ENCODE assay signal across 17 cellular contexts in genomic region chr7:55558962-55559920, GRCh38. TPM values are rescaled to one million over a fixed set of nuclear protein-coding genes. Genes with fewer than 3 reads are reported as not detected.
DNase-seq lines count a peak whose midpoint lies in the region; ATAC-seq, FAIRE-seq and TF ChIP-seq lines count a peak whose summit lies in the region.
"Had no signal": no experiment of that assay in that cellular context is flagged by ENCODE, and none has a peak within 500 bp of the region (broad histone marks: within the 10 kb centered on the region; RNA-seq: fewer than 3 reads in every experiment).

No MANE protein-coding gene starts in this region.

- CTCF ChIA-PET in H1 (lab: Charles Lee; ENCODE audit: partially characterized antibody) = interaction anchor here (0.6 to 1.5 kb wide), 3 partner anchors 10 to 23 kb away, joined by 3 to 5 read pairs (median 3); no protein-coding TSS in a partner anchor

- intact Hi-C loops in Right ventricle myocardium superior (cut with DNase I) = no loop called here

- H3K4me1 ChIP-seq in MM.1S (ENCODE audit: low read length) = peaks cover 94% of the 10 kb centered on the region
- H3K4me1 ChIP-seq in H1 (replicated peaks in 1 of 4; ENCODE audit: control insufficient read depth in 3 of 4, insufficient read depth in 4 of 4, low read length in 3 of 4) = peaks cover 8 to 37% (median 24%) of the 10 kb centered on the region in 4 experiments

- no peak for TF ChIP-seq RAD21 in H1 (IDR thresholded peaks at IDR 0.05 in 1 of 2, conservative IDR thresholded peaks at IDR 0.05 in 1 of 2; ENCODE audit: low read depth in 2 of 2, low read length in 2 of 2)

- H3K23me2 ChIP-seq in H1 (ENCODE audit: low read depth, low read length) = no peaks in the 10 kb centered on the region

- peaks cover 35% of the 10 kb centered on the region for H3K79me1 ChIP-seq in H1 (ENCODE audit: low read depth, low read length)

- TF ChIP-seq CTCF in MM.1S (IDR thresholded peaks at IDR 0.05; ENCODE audit: low read length) (no peak), H1 (IDR thresholded peaks at IDR 0.05; ENCODE audit: control extremely low read depth in 1 of 3, insufficient read depth in 1 of 3, low read depth in 1 of 3, low read length in 3 of 3) (no peak)

- peak; percentile 0 for DNase-seq in stimulated activated CD4-positive, alpha-beta T cell treated with anti-CD3 and anti-CD28 coated beads, Interleukin-4, amount 100 ng/mL, for 24 hours
- DNase-seq in stimulated activated CD4-positive, alpha-beta T cell treated with anti-CD3 and anti-CD28 coated beads, Interleukin-4, amount 100 ng/mL, for 1 hour = no peak
- no peak for DNase-seq in MM.1S
- DNase-seq in H1 (ENCODE audit: low read depth in 1 of 2, low spot score in 2 of 2) = no peak
- no peak for DNase-seq in stimulated activated naive B cell treated with anti-CD40 and anti-IgM and Interleukin-4, amounts not matched to agents 10 μg/mL and 1 μg/mL and 100 μg/mL, for 72 hours
- DNase-seq in NCI-H82 treated with DMSO at 0.1 percent for 48 hours (lab: John Stamatoyannopoulos, UW; ENCODE audit: unreplicated experiment) = no peak
- no peak for DNase-seq in Right ventricle myocardium superior
- no peak for DNase-seq in NCI-H2171 (lab: John Stamatoyannopoulos, UW)
- DNase-seq: activated CD4-positive, alpha-beta T cell treated with anti-CD3 and anti-CD28 coated beads, Interleukin-2, amount 50 U/mL, for 1 hour; KG1; NCI-H1092; pancreas; Peyer's patch; sigmoid colon had no signal

- TF ChIP-seq EP300 in H1 (IDR thresholded peaks at IDR 0.05; ENCODE audit: borderline replicate concordance in 1 of 2, low read depth in 2 of 2, low read length in 2 of 2) = no peak

- H3K4ac ChIP-seq in H1 (replicated peaks; ENCODE audit: insufficient read length, low read depth, low read length) = no peak overlapping the region

- H3K27ac ChIP-seq in MM.1S (ENCODE audit: low read length) = peak overlapping the region; percentile 91
- no peak overlapping the region for H3K27ac ChIP-seq in H1 (ENCODE audit: low read depth, low read length)
- H3K27ac ChIP-seq: pancreas, sigmoid colon, SK-N-MC had no signal

- peak overlapping the region; percentile 58; the same call in 1 of the 2 replicates for H4K8ac ChIP-seq in H1 (ENCODE audit: extremely low read depth, insufficient read depth, low read length)

- FAIRE-seq in H1 (lab: Jason Lieb, UNC) = no peak
- FAIRE-seq: D721Med, G401.6, pancreas had no signal

- H3K4me1 Mint-ChIP-seq in stimulated activated naive B cell treated with anti-CD40 and anti-IgM and Interleukin-4, amounts not matched to agents 10 μg/mL and 1 μg/mL and 100 μg/mL, for 72 hours = peaks cover 77 to 93% of the 10 kb centered on the region in 2 donors

- H3K4me3 ChIP-seq in MM.1S (ENCODE audit: low read length) (peak overlapping the region; percentile 33; the same call in 1 of the 2 replicates), H1 (ENCODE audit: extremely low read depth in 1 of 4, insufficient read depth in 2 of 4, low read depth in 3 of 4, low read length in 4 of 4) (no peak overlapping the region)
- H3K4me3 ChIP-seq: pancreas, sigmoid colon, SK-N-MC had no signal

- POLR2A ChIA-PET in H1 (lab: Charles Lee; ENCODE audit: partially characterized antibody) = interaction anchor here (0.8 to 1.2 kb wide), 3 partner anchors 11 to 22 kb away, joined by 3 read pairs; no protein-coding TSS in a partner anchor

- no peak overlapping the region for H2BK5ac ChIP-seq in H1 (ENCODE audit: low read depth, low read length)

- peaks cover 2% of the 10 kb centered on the region; the same call in 1 of the 2 replicates for H4K20me1 ChIP-seq in MM.1S (ENCODE audit: insufficient read depth, low read length)
- H4K20me1 ChIP-seq in H1 (replicated peaks in 1 of 2; ENCODE audit: control insufficient read depth in 1 of 2, insufficient read depth in 2 of 2, low read length in 2 of 2) = peaks cover 7 to 21% of the 10 kb centered on the region in 2 experiments

- H3K36me3 ChIP-seq in MM.1S (replicated peaks; ENCODE audit: insufficient read depth, low read length) = no peaks in the 10 kb centered on the region
- H3K36me3 ChIP-seq in H1 (ENCODE audit: control insufficient read depth in 2 of 4, insufficient read depth in 4 of 4, low read length in 3 of 4) = peaks cover 0 to 2% (median 0%) of the 10 kb centered on the region in 4 experiments; a peak in 1 of 8 replicates
- H3K36me3 ChIP-seq: pancreas, Peyer's patch, sigmoid colon had no signal

- H3K4me2 ChIP-seq in MM.1S (ENCODE audit: low read depth, low read length) (peak overlapping the region; percentile 80), H1 (ENCODE audit: insufficient read depth in 1 of 2, low read depth in 2 of 2, low read length in 2 of 2) (no peak overlapping the region)

- H2BK20ac ChIP-seq in H1 (ENCODE audit: low read length) = no peak overlapping the region

- H3K9ac ChIP-seq in MM.1S (ENCODE audit: low read length) = peak overlapping the region; percentile 61
- no peak overlapping the region for H3K9ac ChIP-seq in H1 (replicated peaks in 1 of 4; ENCODE audit: extremely low read depth in 1 of 4, low read depth in 3 of 4, low read length in 3 of 4)

- H3K9me3 ChIP-seq in MM.1S (replicated peaks; ENCODE audit: insufficient read depth, low read length) = no peaks in the 10 kb centered on the region
- no peaks in the 10 kb centered on the region; a peak in 1 of 4 replicates for H3K9me3 ChIP-seq in H1 (ENCODE audit: insufficient read depth in 2 of 2, low read depth in 1 of 2, low read length in 1 of 2)
- H3K9me3 ChIP-seq: pancreas, Peyer's patch, sigmoid colon had no signal

- no peak overlapping the region for H3K18ac ChIP-seq in H1 (ENCODE audit: extremely low read depth, low read length)

- H2BK12ac ChIP-seq in H1 (ENCODE audit: low read depth, low read length) = no peak overlapping the region

- TF ChIP-seq POLR2A in H1 (IDR thresholded peaks at IDR 0.05; ENCODE audit: control extremely low read depth in 1 of 2, low read depth in 2 of 2, low read length in 2 of 2) = no peak

- H3K9me3 Mint-ChIP-seq in stimulated activated naive B cell treated with anti-CD40 and anti-IgM and Interleukin-4, amounts not matched to agents 10 μg/mL and 1 μg/mL and 100 μg/mL, for 72 hours = peaks cover 0 to 4% of the 10 kb centered on the region in 2 donors

- no peak overlapping the region for H3K56ac ChIP-seq in H1 (replicated peaks; ENCODE audit: insufficient read length, low read depth, low read length)

- peak overlapping the region; percentile 68 for H3K27ac Mint-ChIP-seq in stimulated activated naive B cell treated with anti-CD40 and anti-IgM and Interleukin-4, amounts not matched to agents 10 μg/mL and 1 μg/mL and 100 μg/mL, for 72 hours

- H2BK15ac ChIP-seq in H1 (ENCODE audit: low read length) = no peak overlapping the region

- no peak overlapping the region for H4K91ac ChIP-seq in H1 (replicated peaks; ENCODE audit: insufficient read length, low read length)

- WGBS in H1 (ENCODE audit: extremely low coverage in 1 of 2, insufficient coverage in 1 of 2, insufficient read length in 1 of 2, insufficient replicate concordance in 2 of 2, low coverage in 1 of 2, low lambda C conversion rate in 2 of 2, missing lambda C conversion rate in 1 of 2), 2 experiments = 89% methylated on average over 12 of the region's 12 CpGs; no CpG with 5 or more reads in 1 of the 2 experiments

- H3K27me3 ChIP-seq in MM.1S (replicated peaks; ENCODE audit: insufficient read depth, low read length) = no peaks in the 10 kb centered on the region
- H3K27me3 ChIP-seq in H1 (replicated peaks in 1 of 4; ENCODE audit: control insufficient read depth in 3 of 4, extremely low read depth in 1 of 4, insufficient read depth in 3 of 4, low read length in 3 of 4) = no peaks in the 10 kb centered on the region
- H3K27me3 ChIP-seq: pancreas, Peyer's patch, sigmoid colon had no signal

- H3K79me2 ChIP-seq in MM.1S (ENCODE audit: low read length) (peaks cover 98% of the 10 kb centered on the region), H1 (ENCODE audit: control insufficient read depth in 1 of 2, insufficient read depth in 2 of 2, low read length in 2 of 2) (peaks cover 25 to 98% of the 10 kb centered on the region in 2 experiments)

- H2AFZ ChIP-seq in MM.1S (ENCODE audit: low read length) = no peak overlapping the region
- no peak overlapping the region for H2AFZ ChIP-seq in H1 (ENCODE audit: low read length)

- H3K23ac ChIP-seq in H1 (ENCODE audit: insufficient read length) = no peak overlapping the region

- H4K5ac ChIP-seq in H1 (ENCODE audit: insufficient read length, low read depth, low read length) = no peak overlapping the region

- no peak overlapping the region for H3K14ac ChIP-seq in H1 (ENCODE audit: insufficient read length)

- peaks cover 48 to 77% of the 10 kb centered on the region in 2 donors for H3K36me3 Mint-ChIP-seq in stimulated activated naive B cell treated with anti-CD40 and anti-IgM and Interleukin-4, amounts not matched to agents 10 μg/mL and 1 μg/mL and 100 μg/mL, for 72 hours

- H3K27me3 Mint-ChIP-seq in stimulated activated naive B cell treated with anti-CD40 and anti-IgM and Interleukin-4, amounts not matched to agents 10 μg/mL and 1 μg/mL and 100 μg/mL, for 72 hours = no peaks in the 10 kb centered on the region

- H3K9me2 ChIP-seq in MM.1S (replicated peaks; ENCODE audit: insufficient read depth, low read length) = no peaks in the 10 kb centered on the region

- peak overlapping the region; percentile 27 to 46 for H3K4me3 Mint-ChIP-seq in stimulated activated naive B cell treated with anti-CD40 and anti-IgM and Interleukin-4, amounts not matched to agents 10 μg/mL and 1 μg/mL and 100 μg/mL, for 72 hours

- no peak for ATAC-seq in stimulated activated naive B cell treated with anti-CD40 and anti-IgM and Interleukin-4, amounts not matched to agents 10 μg/mL and 1 μg/mL and 100 μg/mL, for 72 hours (replicated peaks)
- no peak for ATAC-seq in Right ventricle myocardium superior (ENCODE audit: poor library complexity)
- ATAC-seq: pancreas had no signal

- peaks cover 76% of the 10 kb centered on the region for H3F3A ChIP-seq in MM.1S (ENCODE audit: insufficient read depth, low read length)

- no peak overlapping the region for H2BK120ac ChIP-seq in H1 (replicated peaks; ENCODE audit: low read depth, low read length)

- peak overlapping the region; percentile 45; the same call in 1 of the 2 replicates for H2AK5ac ChIP-seq in H1 (ENCODE audit: low read depth, low read length)

TF ChIP-seq in H1, 55 proteins besides CTCF, POLR2A, EP300 and RAD21 (continues in another document):
- TF ChIP-seq TAF1 (IDR thresholded peaks at IDR 0.05; ENCODE audit: low read depth, low read length) (no peak), BRCA1 (IDR thresholded peaks at IDR 0.05; ENCODE audit: low read depth, low read length) (no peak), CEBPB (IDR thresholded peaks at IDR 0.05; ENCODE audit: low read depth, low read length) (no peak)

RNA-seq across cellular contexts. Expression of gene VOPP1, which starts 13.1 kb away (rescaled TPM):
- total RNA-seq in H1 (2021; fragmentation: NEBNext Ultra II Directional; extraction: Animal tissue kit (Norgen Biotek cat#: 25700)) = 82.7 and 83.0 TPM in 2 replicates
- polyA plus RNA-seq in H1 (2011; rRNA removed) = 44.7 and 58.8 TPM in 2 replicates
- 44.9 TPM for polyA plus RNA-seq in H1 (2011; cell fraction: cytosol; rRNA removed)
- 53.3 TPM for polyA plus RNA-seq in H1 (2011; cell fraction: nucleus; rRNA removed)
- 59.8 to 62.7 TPM (median 62.1 TPM) in 4 replicates for polyA plus RNA-seq in H1 (2012, experiment 1 of 2)
- polyA plus RNA-seq in H1 (2012, experiment 2 of 2) = 74.8 TPM
- polyA plus RNA-seq in H1 (2013, experiment 1 of 2) = 47.6 TPM
- polyA plus RNA-seq in H1 (2013, experiment 2 of 2) = 51.6 TPM
- polyA minus RNA-seq in H1 (2011; rRNA and poly(A)+ RNA removed) = 76.2 and 81.0 TPM in 2 replicates
- polyA minus RNA-seq in H1 (2011; cell fraction: cytosol; rRNA and poly(A)+ RNA removed) = 51.9 TPM
- 53.8 TPM for polyA minus RNA-seq in H1 (2011; cell fraction: nucleus; rRNA and poly(A)+ RNA removed)
- 21.8 TPM for total RNA-seq in Right ventricle myocardium superior
